In the genomic region with DNA sequence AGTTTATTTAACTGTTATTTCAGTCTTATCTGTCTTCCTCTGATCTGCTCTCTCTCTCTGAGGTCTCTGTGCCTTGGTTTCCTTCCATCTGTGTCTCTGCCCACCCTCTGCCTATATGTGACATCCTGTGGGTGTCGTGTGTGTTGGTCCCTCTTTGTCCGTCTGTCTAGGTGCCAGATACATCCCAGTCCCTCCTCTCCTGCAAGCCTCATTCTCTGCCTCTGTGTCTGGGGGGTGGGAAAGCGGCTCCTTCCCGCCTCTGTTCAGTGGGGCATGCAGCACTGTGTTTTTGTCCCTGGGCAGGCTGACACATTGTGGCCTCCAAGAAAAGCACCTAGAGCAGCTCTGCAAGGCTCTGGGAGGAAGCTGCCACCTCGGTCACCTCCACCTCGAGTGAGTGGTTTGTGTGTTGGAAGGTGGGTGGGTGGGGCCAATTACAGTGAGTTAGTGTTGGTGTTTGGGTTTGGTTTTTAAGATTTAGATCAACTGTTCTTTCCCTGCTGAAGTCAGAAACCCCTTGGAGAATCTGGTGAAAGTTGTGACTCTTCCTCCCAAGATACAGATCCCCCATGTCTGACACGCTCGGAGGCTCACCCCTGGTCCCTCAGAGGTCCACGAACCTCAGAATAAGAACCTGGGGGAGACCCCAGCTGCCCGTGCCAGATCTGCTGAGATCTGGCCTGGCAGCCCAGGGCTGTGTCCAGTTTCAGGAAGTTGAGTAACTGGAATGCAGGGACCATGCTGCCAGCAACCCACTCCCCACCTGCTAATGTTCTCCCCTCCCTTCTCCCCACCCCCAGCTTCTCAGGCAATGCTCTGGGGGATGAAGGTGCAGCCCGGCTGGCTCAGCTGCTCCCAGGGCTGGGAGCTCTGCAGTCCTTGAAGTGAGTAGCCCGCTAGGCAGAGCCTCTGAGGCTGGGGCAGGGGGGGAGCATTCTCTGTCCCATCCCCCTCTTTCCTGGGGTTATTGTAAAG, we compare ENCODE assay signal across 9 cellular contexts. TPM values are rescaled to one million over a fixed set of nuclear protein-coding genes. Genes with fewer than 3 reads are reported as not detected.
DNase-seq lines count a peak whose midpoint lies in the region; ATAC-seq, FAIRE-seq and TF ChIP-seq lines count a peak whose summit lies in the region.
"Had no signal": no experiment of that assay in that cellular context is flagged by ENCODE, and none has a peak within 500 bp of the region (broad histone marks: within the 10 kb centered on the region; RNA-seq: fewer than 3 reads in every experiment).

No MANE protein-coding gene starts in this region.

- H4K20me1 ChIP-seq in BLaER1, result no peaks in the 10 kb centered on the region

- H3K9ac ChIP-seq in BLaER1, result peak overlapping the region; percentile 86

- H3K27me3 ChIP-seq in BLaER1 (no peaks in the 10 kb centered on the region), A673 (replicated peaks; ENCODE audit: insufficient read depth, low read depth, low read length, poor library complexity) (no peaks in the 10 kb centered on the region)

- intact Hi-C loops in A673 (cut with micrococcal nuclease; ENCODE audit: unreplicated experiment), result no loop called here
- intact Hi-C loops in sciatic nerve (cut with DNase I), result no loop called here

- CTCF ChIA-PET in A673 (lab: Charles Lee), result no interaction called here

- H3K4me1 ChIP-seq in BLaER1 (peaks cover 99% of the 10 kb centered on the region), A673 (ENCODE audit: insufficient read depth, low read length, poor library complexity, severe bottlenecking) (no peaks in the 10 kb centered on the region)

- no peaks in the 10 kb centered on the region for H3K9me3 ChIP-seq in BLaER1
- no peaks in the 10 kb centered on the region for H3K9me3 ChIP-seq in A673 (ENCODE audit: low read depth, low read length, poor library complexity, severe bottlenecking)

- DNase-seq in NAMALWA (ENCODE audit: low spot score) (peak; percentile 66), A673 (ENCODE audit: low spot score) (no peak), sciatic nerve (ENCODE audit: low spot score) (no peak), HTR-8/SVneo (ENCODE audit: insufficient read length, low spot score) (no peak)
- DNase-seq in activated naive CD4-positive, alpha-beta T cell treated with Interleukin-2 at 50 U/mL for 16 hours, result peak; percentile 89
- peak; percentile 70 to 83 for DNase-seq in stimulated activated CD4-positive, alpha-beta T cell treated with anti-CD3 and anti-CD28 coated beads, Interleukin-4, amount 100 ng/mL, for 4 hours

- H3K4me3 ChIP-seq in BLaER1 (peak overlapping the region; percentile 67), A673 (ENCODE audit: low read depth, low read length, poor library complexity, severe bottlenecking) (no peak overlapping the region)

- BruUV-seq in A673 (replicated peaks; lab: Mats Ljungman, UMichigan), result no TSS peak

- POLR2A ChIA-PET in A673 (lab: Charles Lee; ENCODE audit: low non-redundant PET), result no interaction called here

- H3K27ac ChIP-seq in BLaER1 (peak overlapping the region; percentile 96), A673 (ENCODE audit: low read depth, low read length, poor library complexity, severe bottlenecking) (no peak overlapping the region)
- H3K27ac ChIP-seq: C4-2B had no signal

- no peak for TF ChIP-seq CTCF in A673 (conservative IDR thresholded peaks at IDR 0.05; ENCODE audit: low read depth, low read length)

- H3K4me2 ChIP-seq in BLaER1, result peak overlapping the region; percentile 98

- ATAC-seq in GM21390 (IDR thresholded peaks at IDR 0.05; ENCODE audit: unreplicated experiment), result peak; percentile 30
- no peak for ATAC-seq in sciatic nerve

- FAIRE-seq in HTR-8/SVneo (lab: Jason Lieb, UNC), result no peak

- H3K36me3 ChIP-seq in BLaER1 (peaks cover 9% of the 10 kb centered on the region), A673 (ENCODE audit: insufficient read depth, low read length, poor library complexity, severe bottlenecking) (no peaks in the 10 kb centered on the region)

RNA-seq across cellular contexts. Expression of gene CPNE2, which starts 50.9 kb away (rescaled TPM):
- total RNA-seq in A673 (2021) (38.1 and 43.6 TPM in 2 replicates), sciatic nerve (44.7 TPM)

RNA-seq across cellular contexts. Expression of gene NLRC5, which starts 52.1 kb away (rescaled TPM):
- total RNA-seq in A673 (2021) (13.1 and 14.2 TPM in 2 replicates), sciatic nerve (60.1 TPM)

Comparison
In these comparisons a context has a peak if more than half of its experiments do, and no peak if none do; other contexts are left out.
1. DNase-seq: peak in NAMALWA (single experiment), activated naive CD4-positive, alpha-beta T cell treated with Interleukin-2 at 50 U/mL for 16 hours (single experiment) and stimulated activated CD4-positive, alpha-beta T cell treated with anti-CD3 and anti-CD28 coated beads, Interleukin-4, amount 100 ng/mL, for 4 hours (2 of 2); none in A673 (single experiment), sciatic nerve (single experiment) and HTR-8/SVneo (single experiment).